Comparison of ENCODE assay signal across 20 cellular contexts in the genomic region with DNA sequence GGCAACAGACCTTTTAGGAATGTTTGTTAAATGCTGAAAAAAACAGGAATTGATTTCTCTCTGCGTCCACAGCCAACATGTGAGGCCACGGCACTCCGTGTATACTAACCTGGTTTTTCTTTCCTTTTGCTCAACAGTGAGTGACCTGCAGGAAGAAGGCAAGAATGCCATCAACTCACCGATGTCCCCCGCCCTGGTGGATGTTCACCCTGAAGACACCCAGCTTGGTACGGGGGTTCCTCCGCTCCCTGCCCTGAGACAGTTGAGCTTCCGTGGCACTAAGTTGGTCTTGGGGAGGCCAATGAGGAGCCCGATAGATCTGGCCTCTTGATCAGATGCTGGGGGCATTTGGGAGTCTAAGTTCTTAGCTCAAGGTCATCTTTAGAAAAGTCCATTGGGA.
A peak's percentile ranks its signal among the peaks of the same experiment; 100 is the strongest.
DNase-seq lines count a peak whose midpoint lies in the region; ATAC-seq and TF ChIP-seq lines count a peak whose summit lies in the region.
"Had no signal": no experiment of that assay in that cellular context is flagged by ENCODE, and none has a peak within 500 bp of the region (broad histone marks: within the 10 kb centered on the region; RNA-seq: fewer than 3 reads in every experiment).

No MANE protein-coding gene starts in this region.

- WGBS in aorta, 2 donors: 79 to 86% methylated on average over 9 of the region's 9 CpGs

- peaks cover 24% of the 10 kb centered on the region for H3K4me1 Mint-ChIP-seq in chondrocyte (ENCODE audit: low read depth)

- H3K4me3 ChIP-seq in osteoblast (ENCODE audit: insufficient read depth, low read length): no peak overlapping the region
- H3K4me3 ChIP-seq in aorta (ENCODE audit: low read length in 2 of 2): no peak overlapping the region
- H3K4me3 ChIP-seq: BLaER1 had no signal

- H3K36me3 ChIP-seq in osteoblast (ENCODE audit: insufficient read depth, low read length): no peaks in the 10 kb centered on the region
- no peaks in the 10 kb centered on the region for H3K36me3 ChIP-seq in aorta (ENCODE audit: control insufficient read depth in 1 of 2, insufficient read depth in 2 of 2, low read length in 1 of 2)
- H3K36me3 ChIP-seq: BE2C, BLaER1 had no signal

- H4K20me1 ChIP-seq in osteoblast (ENCODE audit: insufficient read depth, low read length): no peaks in the 10 kb centered on the region

- H3K9me3 ChIP-seq in osteoblast (ENCODE audit: low read depth, low read length): no peaks in the 10 kb centered on the region
- H3K9me3 ChIP-seq in aorta (ENCODE audit: control insufficient read depth, low read length): no peaks in the 10 kb centered on the region
- H3K9me3 ChIP-seq: BE2C, BLaER1 had no signal

- H2AFZ ChIP-seq in osteoblast (ENCODE audit: low read length): no peak overlapping the region

- H3K27ac Mint-ChIP-seq in chondrocyte (ENCODE audit: unreplicated experiment): no peak overlapping the region
- H3K27ac Mint-ChIP-seq: CD4-positive, alpha-beta memory T cell; CD4-positive, CD25-positive, alpha-beta regulatory T cell had no signal

- no peaks in the 10 kb centered on the region for H3K9me3 Mint-ChIP-seq in chondrocyte (ENCODE audit: low read depth)
- H3K9me3 Mint-ChIP-seq: CD4-positive, alpha-beta memory T cell; CD4-positive, CD25-positive, alpha-beta regulatory T cell; CD8-positive, alpha-beta memory T cell had no signal

- H3K4me3 Mint-ChIP-seq in chondrocyte (ENCODE audit: unreplicated experiment): no peak overlapping the region
- H3K4me3 Mint-ChIP-seq: CD14-positive monocyte; CD4-positive, alpha-beta memory T cell; CD4-positive, CD25-positive, alpha-beta regulatory T cell; CD8-positive, alpha-beta memory T cell had no signal

- H3K27me3 ChIP-seq in osteoblast (ENCODE audit: insufficient read depth, low read length): no peaks in the 10 kb centered on the region
- H3K27me3 ChIP-seq in aorta (ENCODE audit: control insufficient read depth in 1 of 2, insufficient read depth in 2 of 2, low read length in 1 of 2): no peaks in the 10 kb centered on the region
- H3K27me3 ChIP-seq: BE2C, BLaER1 had no signal

- H3K4me1 ChIP-seq in osteoblast (ENCODE audit: insufficient read depth, low read length) (peaks cover 9% of the 10 kb centered on the region), aorta (ENCODE audit: control insufficient read depth in 1 of 2, insufficient read depth in 2 of 2, low read length in 2 of 2) (no peaks in the 10 kb centered on the region)
- H3K4me1 ChIP-seq: BE2C had no signal

- ATAC-seq in Right ventricle myocardium superior (ENCODE audit: poor library complexity) (no peak), left ventricle myocardium superior (no peak), aorta (ENCODE audit: low FRiP score) (no peak)

- H3K27ac ChIP-seq in osteoblast (ENCODE audit: low read depth, low read length): no peak overlapping the region
- no peak overlapping the region for H3K27ac ChIP-seq in aorta (ENCODE audit: low read depth in 1 of 2, low read length in 2 of 2)
- H3K27ac ChIP-seq in RWPE1: no peak overlapping the region
- H3K27ac ChIP-seq: BLaER1 had no signal

- H3K79me2 ChIP-seq in osteoblast (ENCODE audit: insufficient read depth, low read length): no peaks in the 10 kb centered on the region

- CTCF ChIA-PET in RWPE1 (lab: Yijun Ruan, JAX): no interaction called here

- no peaks in the 10 kb centered on the region for H3K27me3 Mint-ChIP-seq in chondrocyte (ENCODE audit: low read depth)
- H3K27me3 Mint-ChIP-seq: CD4-positive, alpha-beta memory T cell; CD4-positive, CD25-positive, alpha-beta regulatory T cell; CD8-positive, alpha-beta memory T cell had no signal

- POLR2A ChIA-PET in RWPE1 (lab: Yijun Ruan, JAX; ENCODE audit: low non-redundant PET): no interaction called here

- peak; percentile 11 for DNase-seq in Right ventricle myocardium superior
- DNase-seq in left ventricle myocardium superior: no peak
- peak; percentile 57 for DNase-seq in chondrocyte (ENCODE audit: low spot score)
- peak; percentile 23 for DNase-seq in osteoblast (ENCODE audit: insufficient read length, low spot score, missing footprints)
- DNase-seq in aorta: peak; percentile 11 to 12
- DNase-seq in NCI-H510A treated with DMSO at 0.1 percent for 48 hours (lab: John Stamatoyannopoulos, UW): no peak
- DNase-seq in RWPE1 (ENCODE audit: low spot score): no peak
- DNase-seq in NCI-H1092 treated with DMSO at 0.1 percent for 48 hours (lab: John Stamatoyannopoulos, UW): no peak
- DNase-seq: 8988T; ACHN; BE2C; C1 segment of cervical spinal cord; CD4-positive, alpha-beta memory T cell; CD4-positive, CD25-positive, alpha-beta regulatory T cell; CD8-positive, alpha-beta memory T cell; COR-L47; DMS79 treated with DMSO at 0.1 percent for 48 hours; GF-D8 had no signal

- TF ChIP-seq CTCF in chondrocyte (IDR thresholded peaks at IDR 0.05) (no peak), osteoblast (IDR thresholded peaks at IDR 0.05; ENCODE audit: extremely low read depth, low read depth, low read length) (no peak), RWPE1 (conservative IDR thresholded peaks at IDR 0.05; ENCODE audit: low read depth) (no peak)

- intact Hi-C loops in Right ventricle myocardium superior (cut with DNase I) (no loop called here), left ventricle myocardium superior (cut with micrococcal nuclease) (no loop called here), aorta (cut with DNase I) (no loop called here)

- no peak overlapping the region for H3K4me2 ChIP-seq in osteoblast (ENCODE audit: insufficient read depth, low read length)
- H3K4me2 ChIP-seq: BLaER1 had no signal

- peaks cover 8% of the 10 kb centered on the region for H3K36me3 Mint-ChIP-seq in chondrocyte (ENCODE audit: low read depth)

Comparison
In these comparisons a context has a peak if more than half of its experiments do, and no peak if none do; other contexts are left out.
1. DNase-seq: peak in Right ventricle myocardium superior (single experiment), chondrocyte (single experiment), osteoblast (single experiment) and aorta (2 of 2); none in left ventricle myocardium superior (single experiment), NCI-H510A treated with DMSO at 0.1 percent for 48 hours (single experiment), RWPE1 (single experiment) and NCI-H1092 treated with DMSO at 0.1 percent for 48 hours (single experiment).